11 cellular contexts compared by ENCODE assay signal in the genomic region with DNA sequence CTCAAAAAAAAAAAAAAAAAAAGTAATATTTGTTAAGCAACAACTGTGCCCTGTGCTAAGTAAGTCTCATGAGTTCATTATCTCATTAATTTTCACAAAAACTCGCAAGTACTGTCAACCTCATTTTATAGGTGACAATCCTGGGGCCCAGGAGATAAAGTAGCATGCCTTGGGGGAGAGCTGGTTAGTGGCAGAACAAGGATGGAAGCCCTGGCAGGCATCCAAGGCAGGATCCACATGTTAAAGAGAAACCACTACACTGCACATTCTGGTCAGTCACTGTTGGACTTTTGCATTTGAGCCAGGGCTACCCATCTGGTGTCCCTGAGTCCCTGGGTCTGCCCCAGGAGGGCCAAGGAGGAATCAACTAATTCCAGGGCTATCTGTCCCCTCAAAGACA. TPM values are rescaled to one million over a fixed set of nuclear protein-coding genes. Genes with fewer than 3 reads are reported as not detected.
DNase-seq lines count a peak whose midpoint lies in the region; ATAC-seq and TF ChIP-seq lines count a peak whose summit lies in the region.
"Had no signal": no experiment of that assay in that cellular context is flagged by ENCODE, and none has a peak within 500 bp of the region (broad histone marks: within the 10 kb centered on the region; RNA-seq: fewer than 3 reads in every experiment).

No MANE protein-coding gene starts in this region.

- H3K9me3 ChIP-seq in SK-N-SH: 0 out of 2 replicates have a peak, but pooled peaks cover 6% of the 10 kb centered on the region

- H3K27ac ChIP-seq in SK-N-SH (ENCODE audit: low read depth in 2 of 2, low read length in 1 of 2): peak overlapping the region in 1 of 2 experiments; percentile 48; a peak in 2 of 4 replicates

- no peaks in the 10 kb centered on the region for H3K9me3 Mint-ChIP-seq in activated T-cell treated with anti-CD3 and anti-CD28 coated beads, Interleukin-2, amount 50 U/mL, for 24 hours
- H3K9me3 Mint-ChIP-seq in stimulated activated effector memory CD8-positive, alpha-beta T cell treated with anti-CD3 and anti-CD28 coated beads, Interleukin-12 subunit alpha, Interleukin-12 subunit beta, amount 100 ng/mL, for 72 hours: no peaks in the 10 kb centered on the region

- 62% methylated on average over 1 of the region's 1 CpG for WGBS in SK-N-SH (ENCODE audit: low lambda C conversion rate)

- CTCF ChIA-PET in SK-N-SH (lab: Yijun Ruan, JAX): interaction anchor here (0.7 to 1.9 kb wide), 8 partner anchors 17 to 309 kb away, joined by 3 to 7 read pairs (median 4); no protein-coding TSS in a partner anchor

- peaks cover 3% of the 10 kb centered on the region for H3K36me3 Mint-ChIP-seq in activated T-cell treated with anti-CD3 and anti-CD28 coated beads, Interleukin-2, amount 50 U/mL, for 24 hours (ENCODE audit: low read depth)
- H3K36me3 Mint-ChIP-seq in stimulated activated effector memory CD8-positive, alpha-beta T cell treated with anti-CD3 and anti-CD28 coated beads, Interleukin-12 subunit alpha, Interleukin-12 subunit beta, amount 100 ng/mL, for 72 hours: peaks cover 10% of the 10 kb centered on the region

- POLR2A ChIA-PET in SK-N-SH (lab: Yijun Ruan, JAX): no interaction called here

- H3K4me3 Mint-ChIP-seq in activated T-cell treated with anti-CD3 and anti-CD28 coated beads, Interleukin-2, amount 50 U/mL, for 24 hours: no peak overlapping the region
- H3K4me3 Mint-ChIP-seq in stimulated activated effector memory CD8-positive, alpha-beta T cell treated with anti-CD3 and anti-CD28 coated beads, Interleukin-12 subunit alpha, Interleukin-12 subunit beta, amount 100 ng/mL, for 72 hours: no peak overlapping the region

- peaks cover 14 to 27% of the 10 kb centered on the region in 2 experiments; a peak in 3 of 4 replicates for H3K4me1 ChIP-seq in SK-N-SH (ENCODE audit: control insufficient read depth in 1 of 2, insufficient read depth in 2 of 2, low read depth in 1 of 2, low read length in 1 of 2)

- no peaks in the 10 kb centered on the region for H4K20me1 ChIP-seq in SK-N-SH (ENCODE audit: insufficient read depth)

- no peaks in the 10 kb centered on the region for H3K79me2 ChIP-seq in SK-N-SH (ENCODE audit: insufficient read depth)

- H3K27me3 ChIP-seq in SK-N-SH (ENCODE audit: insufficient read depth): no peaks in the 10 kb centered on the region

- H3K4me3 ChIP-seq in SK-N-SH (ENCODE audit: low read depth in 2 of 2, low read length in 1 of 2) (no peak overlapping the region), fibroblast of pulmonary artery (replicated peaks; ENCODE audit: low read depth, low read length) (no peak overlapping the region)

- H2AFZ ChIP-seq in SK-N-SH (ENCODE audit: low read depth): no peak overlapping the region

- H3K36me3 ChIP-seq in SK-N-SH (replicated peaks in 1 of 2; ENCODE audit: control insufficient read depth in 1 of 2, insufficient read depth in 2 of 2, low read length in 1 of 2): no peaks in the 10 kb centered on the region

- no peak overlapping the region for H3K9ac ChIP-seq in SK-N-SH

- no peak overlapping the region for H3K4me2 ChIP-seq in SK-N-SH

- no peaks in the 10 kb centered on the region for H3K27me3 Mint-ChIP-seq in activated T-cell treated with anti-CD3 and anti-CD28 coated beads, Interleukin-2, amount 50 U/mL, for 24 hours

- H3F3A ChIP-seq in SK-N-SH (replicated peaks; ENCODE audit: insufficient read depth): no peaks in the 10 kb centered on the region

- peaks cover 87% of the 10 kb centered on the region for H3K4me1 Mint-ChIP-seq in activated T-cell treated with anti-CD3 and anti-CD28 coated beads, Interleukin-2, amount 50 U/mL, for 24 hours (ENCODE audit: low read depth)
- H3K4me1 Mint-ChIP-seq in stimulated activated effector memory CD8-positive, alpha-beta T cell treated with anti-CD3 and anti-CD28 coated beads, Interleukin-12 subunit alpha, Interleukin-12 subunit beta, amount 100 ng/mL, for 72 hours: peaks cover 80% of the 10 kb centered on the region

- no peak for ATAC-seq in stimulated activated effector memory CD8-positive, alpha-beta T cell treated with anti-CD3 and anti-CD28 coated beads, Interleukin-12 subunit alpha, Interleukin-12 subunit beta, amount 100 ng/mL, for 72 hours

- peak overlapping the region; percentile 45 for H3K27ac Mint-ChIP-seq in activated T-cell treated with anti-CD3 and anti-CD28 coated beads, Interleukin-2, amount 50 U/mL, for 24 hours
- peak overlapping the region; percentile 95 for H3K27ac Mint-ChIP-seq in stimulated activated effector memory CD8-positive, alpha-beta T cell treated with anti-CD3 and anti-CD28 coated beads, Interleukin-12 subunit alpha, Interleukin-12 subunit beta, amount 100 ng/mL, for 72 hours

- no peak for TF ChIP-seq CTCF in SK-N-SH (IDR thresholded peaks at IDR 0.05)
- no peak for TF ChIP-seq CTCF in fibroblast of pulmonary artery (IDR thresholded peaks at IDR 0.05; ENCODE audit: low read length, missing control alignments)

- TF ChIP-seq RAD21 in SK-N-SH (IDR thresholded peaks at IDR 0.05; ENCODE audit: low read length): peak; percentile 20

- no peaks in the 10 kb centered on the region for H3K9me2 ChIP-seq in SK-N-SH

- TF ChIP-seq EP300 in SK-N-SH (IDR thresholded peaks at IDR 0.05; ENCODE audit: borderline replicate concordance in 1 of 2, low read depth in 1 of 2, low read length in 1 of 2): peak in 1 of 2 experiments; percentile 51; a peak in 1 of 4 replicates

- no peak for DNase-seq in activated T-cell treated with anti-CD3 and anti-CD28 coated beads, Interleukin-2, amount 50 U/mL, for 24 hours
- DNase-seq in activated T-cell treated with anti-CD3 and anti-CD28 coated beads, Interleukin-2, amount 50 U/mL, for 48 hours: no peak
- DNase-seq in SK-N-SH (peak; percentile 86), fibroblast of pulmonary artery (ENCODE audit: low read depth) (peak; percentile 66), NOMO-1 (lab: John Stamatoyannopoulos, UW; ENCODE audit: unreplicated experiment in 2 of 2) (no peak), NCI-H1092 (lab: John Stamatoyannopoulos, UW) (no peak), T-helper 9 cell (no peak)
- no peak for DNase-seq in stimulated activated effector memory CD8-positive, alpha-beta T cell treated with anti-CD3 and anti-CD28 coated beads, Interleukin-12 subunit alpha, Interleukin-12 subunit beta, amount 100 ng/mL, for 72 hours (ENCODE audit: low spot score in 2 of 2)
- DNase-seq: DMS79, GOT3, NCI-H2029 treated with DMSO at 0.1 percent for 48 hours had no signal

TF ChIP-seq in SK-N-SH, 30 proteins besides CTCF, POLR2A, EP300 and RAD21:
- TF ChIP-seq RXRA (IDR thresholded peaks at IDR 0.05; ENCODE audit: borderline replicate concordance, low read depth): no peak
- TF ChIP-seq MXI1 (IDR thresholded peaks at IDR 0.05; ENCODE audit: low read depth, low read length): peak; percentile 85; the same call in 1 of the 2 replicates
- TF ChIP-seq GATA2 (CRISPR knock-in tag; IDR thresholded peaks at IDR 0.05): peak; percentile 41; the same call in 1 of the 2 replicates
- peak; percentile 30; the same call in 1 of the 2 replicates for TF ChIP-seq TCF12 (IDR thresholded peaks at IDR 0.05)
- TF ChIP-seq CHD2 (IDR thresholded peaks at IDR 0.05; ENCODE audit: low read length, partially characterized antibody): peak; percentile 77
- 0 out of 2 replicates have a peak, but pooled peaks have one; percentile 8 for TF ChIP-seq PBX3 (IDR thresholded peaks at IDR 0.05)
- TF ChIP-seq GABPA (IDR thresholded peaks at IDR 0.05; ENCODE audit: low read depth): no peak
- TF ChIP-seq RCOR1 (IDR thresholded peaks at IDR 0.05; ENCODE audit: low read length): peak; percentile 84
- peak; percentile 77 for TF ChIP-seq NFIC (IDR thresholded peaks at IDR 0.05; ENCODE audit: borderline replicate concordance)

RNA-seq across cellular contexts. Expression of gene ZFP36L2, which starts 54.6 kb away (rescaled TPM):
- polyA plus RNA-seq in SK-N-SH (2012; rRNA removed): 12.5 and 18.4 TPM in 2 replicates
- 22.0 and 22.2 TPM in 2 replicates for polyA plus RNA-seq in SK-N-SH (2012; cell fraction: cytosol; rRNA removed)
- 24.1 and 24.2 TPM in 2 replicates for polyA plus RNA-seq in SK-N-SH (2012; cell fraction: nucleus; rRNA removed)

Comparison
In these comparisons a context has a peak if more than half of its experiments do, and no peak if none do; other contexts are left out.
1. DNase-seq: peak in SK-N-SH (single experiment) and fibroblast of pulmonary artery (single experiment); none in activated T-cell treated with anti-CD3 and anti-CD28 coated beads, Interleukin-2, amount 50 U/mL, for 24 hours (single experiment), activated T-cell treated with anti-CD3 and anti-CD28 coated beads, Interleukin-2, amount 50 U/mL, for 48 hours (0 of 2), stimulated activated effector memory CD8-positive, alpha-beta T cell treated with anti-CD3 and anti-CD28 coated beads, Interleukin-12 subunit alpha, Interleukin-12 subunit beta, amount 100 ng/mL, for 72 hours (0 of 2), NOMO-1 (0 of 2), NCI-H1092 (single experiment) and T-helper 9 cell (single experiment).